Comparison of ENCODE assay signal across 9 cellular contexts in genomic region chr1:172041689-172042088, GRCh38.
A peak's percentile ranks its signal among the peaks of the same experiment; 100 is the strongest.
DNase-seq lines count a peak whose midpoint lies in the region; ATAC-seq, FAIRE-seq and TF ChIP-seq lines count a peak whose summit lies in the region.
"Had no signal": no experiment of that assay in that cellular context is flagged by ENCODE, and none has a peak within 500 bp of the region (broad histone marks: within the 10 kb centered on the region; RNA-seq: fewer than 3 reads in every experiment).

No MANE protein-coding gene starts in this region.

- TF ChIP-seq CTCF in keratinocyte (optimal IDR thresholded peaks at IDR 0.05 in 1 of 3, IDR thresholded peaks at IDR 0.05 in 1 of 3, conservative IDR thresholded peaks at IDR 0.05 in 1 of 3; ENCODE audit: extremely low read depth in 1 of 3, insufficient read depth in 2 of 3, low read length in 3 of 3) (peak in 2 of 3 experiments; percentile 20 to 23), uterus (IDR thresholded peaks at IDR 0.05) (peak; percentile 56 to 83 (median 68))

- H3K4me3 ChIP-seq in keratinocyte (ENCODE audit: control insufficient read depth in 2 of 3, extremely low read depth in 1 of 3, insufficient read depth in 2 of 3, low read depth in 1 of 3, low read length in 3 of 3) (no peak overlapping the region), uterus (peak overlapping the region in 1 of 2 donors; percentile 23)
- H3K4me3 ChIP-seq: BLaER1 treated with 17β-estradiol and CSF1 and Interleukin-3, amounts not matched to agents 10 nM and 100 nM had no signal

- TF ChIP-seq POLR2A in uterus (IDR thresholded peaks at IDR 0.05): no peak

- no peak for FAIRE-seq in keratinocyte (lab: Jason Lieb, UNC)

- no peak overlapping the region for H3K27ac ChIP-seq in keratinocyte (ENCODE audit: control insufficient read depth, insufficient read depth, low read length)
- peak overlapping the region; percentile 41 to 48 for H3K27ac ChIP-seq in uterus
- H3K27ac ChIP-seq: BLaER1 treated with 17β-estradiol and CSF1 and Interleukin-3, amounts not matched to agents 10 nM and 100 nM had no signal

- no peak overlapping the region for H3K9ac ChIP-seq in keratinocyte (ENCODE audit: control insufficient read depth, extremely low read depth, insufficient read depth, low read length)
- H3K9ac ChIP-seq: BLaER1 treated with 17β-estradiol and CSF1 and Interleukin-3, amounts not matched to agents 10 nM and 100 nM had no signal

- H3K9me1 ChIP-seq in keratinocyte (ENCODE audit: control insufficient read depth, extremely low read depth, insufficient read depth, low read length): no peaks in the 10 kb centered on the region

- dilution Hi-C loops in keratinocyte (cut with MboI; ENCODE audit: extremely low pct_ligation_motif_present, low sequenced_read_pairs): no loop called here

- H3K9me3 ChIP-seq in keratinocyte (ENCODE audit: control insufficient read depth, low read depth, low read length) (no peaks in the 10 kb centered on the region), uterus (no peaks in the 10 kb centered on the region)
- H3K9me3 ChIP-seq: BLaER1 treated with 17β-estradiol and CSF1 and Interleukin-3, amounts not matched to agents 10 nM and 100 nM had no signal

- no peak for ATAC-seq in HG03342 (IDR thresholded peaks at IDR 0.05; ENCODE audit: unreplicated experiment)
- ATAC-seq in GM21390 (IDR thresholded peaks at IDR 0.05; ENCODE audit: unreplicated experiment): no peak

- intact Hi-C loops in uterus (cut with DNase I; ENCODE audit: low total_unique reads): loop anchor here (10.0 kb wide), 1 partner anchor 363 kb away; no protein-coding TSS in a partner anchor

- H3K36me3 ChIP-seq in keratinocyte (ENCODE audit: control insufficient read depth in 2 of 2, extremely low read depth in 1 of 2, insufficient read depth in 2 of 2, low read length in 2 of 2) (no peaks in the 10 kb centered on the region), uterus (no peaks in the 10 kb centered on the region)
- H3K36me3 ChIP-seq: BLaER1 treated with 17β-estradiol and CSF1 and Interleukin-3, amounts not matched to agents 10 nM and 100 nM had no signal

- no peak overlapping the region for H3K4me2 ChIP-seq in keratinocyte (ENCODE audit: control insufficient read depth, extremely low read depth, insufficient read depth, low read depth, low read length)
- H3K4me2 ChIP-seq: BLaER1 treated with 17β-estradiol and CSF1 and Interleukin-3, amounts not matched to agents 10 nM and 100 nM had no signal

- H3K27me3 ChIP-seq in keratinocyte (ENCODE audit: control insufficient read depth, extremely low read depth, insufficient read depth, low read length) (no peaks in the 10 kb centered on the region), uterus (no peaks in the 10 kb centered on the region)
- H3K27me3 ChIP-seq: BLaER1 treated with 17β-estradiol and CSF1 and Interleukin-3, amounts not matched to agents 10 nM and 100 nM had no signal

- H3K79me2 ChIP-seq in keratinocyte (ENCODE audit: control insufficient read depth, insufficient read depth, low read length): no peaks in the 10 kb centered on the region

- DNase-seq in NCI-H2196 (lab: John Stamatoyannopoulos, UW; ENCODE audit: unreplicated experiment): peak; percentile 7
- DNase-seq in NCI-H2196 treated with DMSO at 0.1 percent for 48 hours (lab: John Stamatoyannopoulos, UW; ENCODE audit: unreplicated experiment): no peak
- peak; percentile 20 for DNase-seq in amniotic epithelial cell (ENCODE audit: low read depth)
- no peak for DNase-seq in keratinocyte (ENCODE audit: low read depth, low spot score)
- DNase-seq in uterus: peak in 1 of 2 donors; percentile 35
- DNase-seq in stimulated activated CD4-positive, alpha-beta T cell treated with anti-CD3 and anti-CD28 coated beads, Interleukin-2, amount 100 ng/mL, for 24 hours: no peak

- H3K4me1 ChIP-seq in keratinocyte (ENCODE audit: control insufficient read depth, extremely low read depth, insufficient read depth, low read length) (peaks cover 15% of the 10 kb centered on the region), uterus (no peaks in the 10 kb centered on the region)

- H4K20me1 ChIP-seq in keratinocyte (ENCODE audit: control insufficient read depth, extremely low read depth, insufficient read depth, low read length): no peaks in the 10 kb centered on the region
- H4K20me1 ChIP-seq: BLaER1 treated with 17β-estradiol and CSF1 and Interleukin-3, amounts not matched to agents 10 nM and 100 nM had no signal

- H2AFZ ChIP-seq in keratinocyte (ENCODE audit: control insufficient read depth, low read length): no peak overlapping the region

Comparison
In these comparisons a context has a peak if more than half of its experiments do, and no peak if none do; other contexts are left out.
1. DNase-seq: peak in NCI-H2196 (single experiment) and amniotic epithelial cell (single experiment); none in NCI-H2196 treated with DMSO at 0.1 percent for 48 hours (single experiment), keratinocyte (single experiment) and stimulated activated CD4-positive, alpha-beta T cell treated with anti-CD3 and anti-CD28 coated beads, Interleukin-2, amount 100 ng/mL, for 24 hours (0 of 2).